Comparison of ENCODE assay signal across 1 cellular context in genomic region chr7:133746305-133746704, GRCh38.
TF ChIP-seq lines count a peak whose summit lies in the region.

No MANE protein-coding gene starts in this region.

TF ChIP-seq in H1, 55 proteins besides CTCF, POLR2A, EP300 and RAD21 (continued from another document):
- TF ChIP-seq USF2 (IDR thresholded peaks at IDR 0.05; ENCODE audit: low read length) (no peak), EGR1 (IDR thresholded peaks at IDR 0.05; ENCODE audit: borderline replicate concordance, low read depth, low read length) (no peak), SAP30 (IDR thresholded peaks at IDR 0.05; ENCODE audit: insufficient read depth, insufficient replicate concordance, low read length) (no peak), GABPA (IDR thresholded peaks at IDR 0.05; ENCODE audit: borderline replicate concordance, insufficient read depth, low read length) (no peak)
